ENCODE assay signal across 17 cellular contexts in genomic region chr5:16808936-16809815, GRCh38.
DNase-seq lines count a peak whose midpoint lies in the region.
"Had no signal": no experiment of that assay in that cellular context is flagged by ENCODE, and none has a peak within 500 bp of the region (broad histone marks: within the 10 kb centered on the region; RNA-seq: fewer than 3 reads in every experiment).

No MANE protein-coding gene starts in this region.

- peak overlapping the region; percentile 72 for H3K27ac ChIP-seq in GM23248

- H3K4me1 ChIP-seq in GM23248 (ENCODE audit: insufficient read depth) = peaks cover 38% of the 10 kb centered on the region
- H3K4me1 ChIP-seq in adipocyte (ENCODE audit: control insufficient read depth, insufficient read depth, low read length) = peaks cover 25% of the 10 kb centered on the region
- H3K4me1 ChIP-seq in iPS-15b (ENCODE audit: control insufficient read depth, insufficient read depth, low read length) = peaks cover 4% of the 10 kb centered on the region
- H3K4me1 ChIP-seq: BE2C had no signal

- H3K9me3 ChIP-seq in GM23248 (ENCODE audit: low read depth) = no peaks in the 10 kb centered on the region
- H3K9me3 ChIP-seq in adipocyte (ENCODE audit: control insufficient read depth, low read length) = no peaks in the 10 kb centered on the region
- H3K9me3 ChIP-seq in iPS-15b (ENCODE audit: control insufficient read depth, insufficient read depth, low read length) = no peaks in the 10 kb centered on the region
- H3K9me3 ChIP-seq: BE2C, SK-N-SH, thoracic aorta had no signal

- H4K20me1 ChIP-seq in GM23248 (ENCODE audit: insufficient read depth) = no peaks in the 10 kb centered on the region

- peaks cover 31% of the 10 kb centered on the region for H3F3A ChIP-seq in GM23248 (ENCODE audit: insufficient read depth)

- H3K79me2 ChIP-seq in GM23248 (ENCODE audit: insufficient read depth) = peaks cover 95% of the 10 kb centered on the region

- H3K9ac ChIP-seq in GM23248 = peak overlapping the region; percentile 61
- peak overlapping the region; percentile 55 for H3K9ac ChIP-seq in adipocyte (ENCODE audit: low read length)
- peak overlapping the region; percentile 37 for H3K9ac ChIP-seq in iPS-15b (ENCODE audit: low read depth, low read length)
- H3K9ac ChIP-seq: SK-N-SH had no signal

- peak overlapping the region; percentile 50 for H3K4me2 ChIP-seq in GM23248 (ENCODE audit: unreplicated experiment)
- H3K4me2 ChIP-seq: SK-N-SH had no signal

- in situ Hi-C loops in GM23248 (cut with MboI) = no loop called here

- H2AFZ ChIP-seq in GM23248 = peak overlapping the region; percentile 47

- WGBS in GM23248 (ENCODE audit: low coverage in 1 of 2, low lambda C conversion rate in 2 of 2, missing lambda C conversion rate in 2 of 2), 2 experiments = 82 to 84% methylated on average over 17 of the region's 17 CpGs

- H3K27me3 ChIP-seq in GM23248 (replicated peaks; ENCODE audit: insufficient read depth) = no peaks in the 10 kb centered on the region
- no peaks in the 10 kb centered on the region for H3K27me3 ChIP-seq in adipocyte (replicated peaks; ENCODE audit: control insufficient read depth, insufficient read depth, low read length)
- no peaks in the 10 kb centered on the region for H3K27me3 ChIP-seq in iPS-15b (ENCODE audit: control insufficient read depth, insufficient read depth, low read length)
- H3K27me3 ChIP-seq: BE2C had no signal

- DNase-seq in GM23248 (no peak), adipocyte (ENCODE audit: low read depth) (peak; percentile 62), retina (peak; percentile 21), NCI-H2171 treated with DMSO at 0.1 percent for 48 hours (lab: John Stamatoyannopoulos, UW) (no peak), DMS114 treated with DMSO at 0.1 percent for 48 hours (lab: John Stamatoyannopoulos, UW; ENCODE audit: unreplicated experiment) (no peak)
- DNase-seq in stimulated activated naive CD4-positive, alpha-beta T cell treated with Interleukin-2 at 50 U/mL for 16 hours (lab: John Stamatoyannopoulos, UW) = no peak
- DNase-seq in activated CD8-positive, alpha-beta memory T cell treated with anti-CD3 and anti-CD28 coated beads, Interleukin-2, amount 50 U/mL, for 4 hours = no peak
- DNase-seq: activated CD8-positive, alpha-beta memory T cell treated with anti-CD3 and anti-CD28 coated beads for 24 hours; activated gamma-delta T cell; BE2C; DMS53; H7; hippocampal formation; nucleus accumbens; SK-N-SH had no signal

- H3K9me2 ChIP-seq in GM23248 (ENCODE audit: insufficient read depth) = no peaks in the 10 kb centered on the region
- H3K9me2 ChIP-seq: SK-N-SH had no signal

- no peaks in the 10 kb centered on the region for H3K36me3 ChIP-seq in GM23248 (ENCODE audit: low read depth)
- H3K36me3 ChIP-seq in adipocyte (ENCODE audit: control insufficient read depth, insufficient read depth, low read length, severe bottlenecking) = no peaks in the 10 kb centered on the region
- H3K36me3 ChIP-seq in iPS-15b (ENCODE audit: control insufficient read depth, insufficient read depth, low read length) = no peaks in the 10 kb centered on the region
- H3K36me3 ChIP-seq: BE2C, thoracic aorta had no signal

- H3K4me3 ChIP-seq in GM23248 (peak overlapping the region; percentile 46), adipocyte (ENCODE audit: low read length) (peak overlapping the region; percentile 25), iPS-15b (ENCODE audit: low read depth, low read length) (no peak overlapping the region)
- H3K4me3 ChIP-seq: thoracic aorta had no signal

Comparison
In these comparisons a context has a peak if more than half of its experiments do, and no peak if none do; other contexts are left out.
1. DNase-seq: peak in adipocyte (single experiment) and retina (single experiment); none in GM23248 (single experiment), NCI-H2171 treated with DMSO at 0.1 percent for 48 hours (single experiment), DMS114 treated with DMSO at 0.1 percent for 48 hours (single experiment), stimulated activated naive CD4-positive, alpha-beta T cell treated with Interleukin-2 at 50 U/mL for 16 hours (single experiment) and activated CD8-positive, alpha-beta memory T cell treated with anti-CD3 and anti-CD28 coated beads, Interleukin-2, amount 50 U/mL, for 4 hours (single experiment).
2. Peak in every context shown above with its lines, with median percentiles within 50 percentile points of each other: H3K9ac ChIP-seq.